In the genomic region with DNA sequence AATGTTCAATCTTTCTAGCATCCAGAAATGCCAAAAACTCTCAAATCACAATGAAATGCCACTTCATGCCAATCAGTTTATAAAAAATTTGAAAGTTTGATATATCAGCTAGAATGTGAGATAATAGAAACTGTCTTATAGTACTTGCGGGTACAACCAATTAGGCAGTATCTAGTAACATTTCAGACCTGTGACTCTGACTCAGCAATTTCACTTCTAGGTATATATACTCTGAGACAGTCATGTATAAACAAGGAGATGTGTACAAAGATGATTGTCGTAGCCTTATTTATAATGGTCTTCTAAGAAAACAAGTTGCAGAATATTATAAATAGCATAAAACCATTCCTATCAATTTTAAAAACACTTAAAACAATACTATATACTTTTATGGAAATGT, we compare ENCODE assay signal across 8 cellular contexts.
"Had no signal": no experiment of that assay in that cellular context is flagged by ENCODE, and none has a peak within 500 bp of the region (broad histone marks: within the 10 kb centered on the region; RNA-seq: fewer than 3 reads in every experiment).

No MANE protein-coding gene starts in this region.

- H3K27ac ChIP-seq: KMS-11 had no signal

- DNase-seq: H9, HCEC 1CT, KBM-7 had no signal

- H3K4me1 Mint-ChIP-seq: GM23338 had no signal

- H3K9me3 Mint-ChIP-seq: GM23338, H9 had no signal

- H3K4me3 ChIP-seq: GM23338 had no signal

- H3K9ac ChIP-seq: KMS-11 had no signal

- FAIRE-seq: H1, H54, HTR-8/SVneo had no signal

- H3K4me3 Mint-ChIP-seq: GM23338, H9 had no signal

- ATAC-seq: GM23338 had no signal

- H3K27ac Mint-ChIP-seq: GM23338, H9 had no signal

- H2AFZ ChIP-seq: GM23338 had no signal

- H3K4me2 ChIP-seq: GM23338, KMS-11 had no signal
